Comparison of ENCODE assay signal across 35 cellular contexts in genomic region chr15:54094661-54095060, GRCh38.
"Had no signal": no experiment of that assay in that cellular context is flagged by ENCODE, and none has a peak within 500 bp of the region (broad histone marks: within the 10 kb centered on the region; RNA-seq: fewer than 3 reads in every experiment).

No MANE protein-coding gene starts in this region.

- H3K36me3 ChIP-seq: MG63 had no signal

- H3K9me3 ChIP-seq: MG63 had no signal

- H3K27me3 ChIP-seq: MG63 had no signal

- H3K4me3 ChIP-seq: MG63 had no signal

- DNase-seq: Karpas-422, Kasumi-1, MG63, MM.1S, MV-4-11, NCI-H1048, NCI-H1092, NCI-H1092 treated with DMSO at 0.1 percent for 48 hours, NCI-H1105, NCI-H1105 treated with DMSO at 0.1 percent for 48 hours, NCI-H1417, NCI-H1417 treated with DMSO at 0.1 percent for 48 hours, NCI-H1436, NCI-H1436 treated with DMSO at 0.1 percent for 48 hours, NCI-H146, NCI-H1694, NCI-H1694 treated with DMSO at 0.1 percent for 48 hours, NCI-H187, NCI-H187 treated with DMSO at 0.1 percent for 48 hours, NCI-H1930, NCI-H2029, NCI-H2029 treated with DMSO at 0.1 percent for 48 hours, NCI-H2081, NCI-H2081 treated with DMSO at 0.1 percent for 48 hours, NCI-H2107, NCI-H2171, NCI-H2171 treated with DMSO at 0.1 percent for 48 hours, NCI-H2227 treated with DMSO at 0.1 percent for 48 hours, NCI-H226, NCI-H345, NCI-H446, NCI-H446 treated with DMSO at 0.1 percent for 48 hours, NCI-H510A, NCI-H510A treated with DMSO at 0.1 percent for 48 hours, NCI-H524 had no signal
